Comparison of ENCODE assay signal across 9 cellular contexts in genomic region chr17:68909066-68909465, GRCh38. TPM values are rescaled to one million over a fixed set of nuclear protein-coding genes. Genes with fewer than 3 reads are reported as not detected.
DNase-seq lines count a peak whose midpoint lies in the region; ATAC-seq and TF ChIP-seq lines count a peak whose summit lies in the region.
"Had no signal": no experiment of that assay in that cellular context is flagged by ENCODE, and none has a peak within 500 bp of the region (broad histone marks: within the 10 kb centered on the region; RNA-seq: fewer than 3 reads in every experiment).

No MANE protein-coding gene starts in this region.

- intact Hi-C loops in OCI-LY7 (cut with micrococcal nuclease; ENCODE audit: unreplicated experiment) = no loop called here

- POLR2A ChIA-PET in OCI-LY7 (lab: Charles Lee) = interaction anchor here (0.7 to 1.6 kb wide), 4 partner anchors 9 to 419 kb away, joined by 3 read pairs; no protein-coding TSS in a partner anchor

- no peak overlapping the region for H2AFZ ChIP-seq in OCI-LY7 (ENCODE audit: low read length)

- H3K4me1 Mint-ChIP-seq in neural crest cell = peaks cover 46% of the 10 kb centered on the region
- H3K4me1 Mint-ChIP-seq in stimulated activated naive CD8-positive, alpha-beta T cell treated with anti-CD3 and anti-CD28 coated beads, Interleukin-15, amount 100 ng/mL, for 72 hours = no peaks in the 10 kb centered on the region

- H3K4me2 ChIP-seq in OCI-LY7 (ENCODE audit: low read length) = no peak overlapping the region

- no peaks in the 10 kb centered on the region for H3K79me2 ChIP-seq in OCI-LY7 (ENCODE audit: insufficient read depth, low read depth, low read length)

- no peaks in the 10 kb centered on the region for H4K20me1 ChIP-seq in OCI-LY7 (ENCODE audit: insufficient read depth, low read length)

- ATAC-seq in stimulated activated naive CD8-positive, alpha-beta T cell treated with anti-CD3 and anti-CD28 coated beads, Interleukin-15, amount 100 ng/mL, for 72 hours = no peak

- peak; percentile 37 for DNase-seq in DMS 273 (lab: John Stamatoyannopoulos, UW; ENCODE audit: unreplicated experiment)
- no peak for DNase-seq in DMS 273 treated with DMSO at 0.1 percent for 48 hours (lab: John Stamatoyannopoulos, UW)
- peak; percentile 20 for DNase-seq in OCI-LY7 (ENCODE audit: low spot score)
- DNase-seq in epithelial cell of prostate (ENCODE audit: low read depth, low spot score) = peak; percentile 70
- no peak for DNase-seq in neural crest cell (ENCODE audit: low read depth, low spot score)
- DNase-seq in stimulated activated naive CD8-positive, alpha-beta T cell treated with anti-CD3 and anti-CD28 coated beads, Interleukin-15, amount 100 ng/mL, for 72 hours = no peak
- DNase-seq in D341Med (ENCODE audit: low spot score) = no peak
- DNase-seq in activated CD4-positive, CD25-positive, alpha-beta regulatory T cell (lab: John Stamatoyannopoulos, UW) = no peak

- H3K4me1 ChIP-seq in OCI-LY7 (ENCODE audit: insufficient read depth, low read length, poor library complexity, severe bottlenecking) = no peaks in the 10 kb centered on the region

- CTCF ChIA-PET in OCI-LY7 (lab: Charles Lee; ENCODE audit: unreplicated experiment) = no interaction called here

- no peak overlapping the region for H3K4me3 ChIP-seq in OCI-LY7 (ENCODE audit: low read depth, low read length, poor library complexity, severe bottlenecking)

- H3K4me3 Mint-ChIP-seq in neural crest cell = no peak overlapping the region
- H3K4me3 Mint-ChIP-seq in stimulated activated naive CD8-positive, alpha-beta T cell treated with anti-CD3 and anti-CD28 coated beads, Interleukin-15, amount 100 ng/mL, for 72 hours = no peak overlapping the region

- H3K36me3 ChIP-seq in OCI-LY7 (ENCODE audit: insufficient read depth, low read length) = no peaks in the 10 kb centered on the region

- H3K36me3 Mint-ChIP-seq in neural crest cell (ENCODE audit: low read depth) = peaks cover 24% of the 10 kb centered on the region

- H3K27ac Mint-ChIP-seq in neural crest cell (ENCODE audit: unreplicated experiment) = peak overlapping the region; percentile 69
- H3K27ac Mint-ChIP-seq in stimulated activated naive CD8-positive, alpha-beta T cell treated with anti-CD3 and anti-CD28 coated beads, Interleukin-15, amount 100 ng/mL, for 72 hours = no peak overlapping the region

- no TSS peak for BruUV-seq in OCI-LY7 (replicated peaks; lab: Mats Ljungman, UMichigan)

- no peaks in the 10 kb centered on the region for H3K27me3 Mint-ChIP-seq in neural crest cell (ENCODE audit: low read depth)
- H3K27me3 Mint-ChIP-seq in stimulated activated naive CD8-positive, alpha-beta T cell treated with anti-CD3 and anti-CD28 coated beads, Interleukin-15, amount 100 ng/mL, for 72 hours = no peaks in the 10 kb centered on the region

- no peaks in the 10 kb centered on the region for H3K9me3 ChIP-seq in OCI-LY7 (ENCODE audit: low read length)

- H3K9me2 ChIP-seq in OCI-LY7 (ENCODE audit: insufficient read depth, low read length) = no peaks in the 10 kb centered on the region

- peaks cover 11% of the 10 kb centered on the region for H3K9me3 Mint-ChIP-seq in neural crest cell
- peaks cover 4 to 14% of the 10 kb centered on the region in 2 donors for H3K9me3 Mint-ChIP-seq in stimulated activated naive CD8-positive, alpha-beta T cell treated with anti-CD3 and anti-CD28 coated beads, Interleukin-15, amount 100 ng/mL, for 72 hours

- no peak overlapping the region for H3K27ac ChIP-seq in OCI-LY7 (ENCODE audit: low read depth, low read length, poor library complexity, severe bottlenecking)
- H3K27ac ChIP-seq in epithelial cell of prostate = peak overlapping the region; percentile 87
- H3K27ac ChIP-seq: 22Rv1 had no signal

- TF ChIP-seq CTCF in OCI-LY7 (conservative IDR thresholded peaks at IDR 0.05; ENCODE audit: low read length) (no peak), neural crest cell (conservative IDR thresholded peaks at IDR 0.05) (no peak)

RNA-seq across cellular contexts. Expression of gene ABCA8, which starts 46.1 kb away (rescaled TPM):
- not detected in 2 replicates for total RNA-seq in OCI-LY7 (2014; rRNA removed; shearing (Covaris generic))
- total RNA-seq in OCI-LY7 (2022) (not detected in 2 replicates), neural crest cell (12.1 and 13.3 TPM in 2 replicates)

Comparison
In these comparisons a context has a peak if more than half of its experiments do, and no peak if none do; other contexts are left out.
1. DNase-seq: peak in DMS 273 (single experiment), OCI-LY7 (single experiment) and epithelial cell of prostate (single experiment); none in DMS 273 treated with DMSO at 0.1 percent for 48 hours (single experiment), neural crest cell (single experiment), stimulated activated naive CD8-positive, alpha-beta T cell treated with anti-CD3 and anti-CD28 coated beads, Interleukin-15, amount 100 ng/mL, for 72 hours (0 of 2), D341Med (single experiment) and activated CD4-positive, CD25-positive, alpha-beta regulatory T cell (0 of 4).
2. RNA of gene ABCA8, which starts 46.1 kb away (total RNA-seq): 12.1 to 13.3 TPM in neural crest cell; not detected in OCI-LY7; every median in the first group is over 10 times any median in the second.